In genomic region chr2:39247512-39247911, GRCh38 we compare ENCODE assay signal across 13 cellular contexts. TPM values are rescaled to one million over a fixed set of nuclear protein-coding genes. Genes with fewer than 3 reads are reported as not detected.
"Had no signal": no experiment of that assay in that cellular context is flagged by ENCODE, and none has a peak within 500 bp of the region (broad histone marks: within the 10 kb centered on the region; RNA-seq: fewer than 3 reads in every experiment).

No MANE protein-coding gene starts in this region.

- H3K27ac Mint-ChIP-seq: activated CD4-positive, alpha-beta memory T cell treated with anti-CD3 and anti-CD28 coated beads, Interleukin-2, amount 10 ng/mL, durations not matched to agents 7 days and 5 days; activated CD4-positive, alpha-beta T cell treated with anti-CD3 and anti-CD28 coated beads for 36 hours; activated naive CD8-positive, alpha-beta T cell treated with anti-CD3 and anti-CD28 coated beads for 36 hours; naive B cell had no signal

- H3K27me3 Mint-ChIP-seq: activated CD4-positive, alpha-beta T cell treated with anti-CD3 and anti-CD28 coated beads for 36 hours; activated naive CD8-positive, alpha-beta T cell treated with anti-CD3 and anti-CD28 coated beads for 36 hours; naive B cell had no signal

- DNase-seq: activated CD4-positive, alpha-beta memory T cell treated with anti-CD3 and anti-CD28 coated beads, Interleukin-2, amount 10 ng/mL, durations not matched to agents 7 days and 5 days; activated CD4-positive, alpha-beta T cell treated with anti-CD3 and anti-CD28 coated beads for 36 hours; activated gamma-delta T cell treated with Interleukin-2 at 50 U/mL for 16 hours; activated naive CD8-positive, alpha-beta T cell treated with anti-CD3 and anti-CD28 coated beads for 36 hours; activated T-cell treated with anti-CD3 and anti-CD28 coated beads, Interleukin-2, amount 50 U/mL, for 48 hours; dorsolateral prefrontal cortex; naive B cell; stimulated activated CD4-positive, alpha-beta T cell treated with anti-CD3 and anti-CD28 coated beads, Interleukin-4, amount 100 ng/mL, for 4 hours; WERI-Rb-1 had no signal

- H3K27ac ChIP-seq: dorsolateral prefrontal cortex, parathyroid adenoma, skin epidermis, WERI-Rb-1 had no signal

- H3K4me3 ChIP-seq: dorsolateral prefrontal cortex, lung, skin epidermis had no signal

- ATAC-seq: activated CD4-positive, alpha-beta T cell treated with anti-CD3 and anti-CD28 coated beads for 36 hours had no signal

- H3K27me3 ChIP-seq: dorsolateral prefrontal cortex had no signal

- H2AFZ ChIP-seq: parathyroid adenoma had no signal

- H3K79me2 ChIP-seq: parathyroid adenoma had no signal

- H3K4me1 ChIP-seq: parathyroid adenoma had no signal

- H3K4me3 Mint-ChIP-seq: activated CD4-positive, alpha-beta memory T cell treated with anti-CD3 and anti-CD28 coated beads, Interleukin-2, amount 10 ng/mL, durations not matched to agents 7 days and 5 days; activated CD4-positive, alpha-beta T cell treated with anti-CD3 and anti-CD28 coated beads for 36 hours; activated naive CD8-positive, alpha-beta T cell treated with anti-CD3 and anti-CD28 coated beads for 36 hours; naive B cell had no signal

RNA-seq across cellular contexts. Expression of gene CDKL4, which starts 3.7 kb away (rescaled TPM):
- polyA plus RNA-seq: esophagus had no signal
